17 cellular contexts compared by ENCODE assay signal in the genomic region with DNA sequence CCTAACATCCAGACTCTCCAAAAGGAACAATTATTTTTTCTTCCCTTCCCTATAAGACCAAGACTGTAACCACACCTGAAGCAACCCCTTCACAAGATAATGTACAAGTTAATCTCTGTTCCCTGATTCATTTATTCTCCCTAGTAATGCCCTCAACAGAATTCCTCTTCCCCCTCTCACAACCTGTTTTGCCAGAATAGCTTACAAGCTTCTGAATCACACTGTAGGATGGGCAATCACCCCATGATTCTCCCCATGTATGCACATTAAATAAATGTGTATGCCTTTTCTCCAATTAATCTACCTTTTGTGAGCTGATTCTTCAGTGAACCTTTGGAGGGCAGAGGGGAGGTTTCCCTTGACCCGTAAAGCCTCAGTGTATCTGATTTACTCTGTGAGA. TPM values are rescaled to one million over a fixed set of nuclear protein-coding genes. Genes with fewer than 3 reads are reported as not detected.
A peak's percentile ranks its signal among the peaks of the same experiment; 100 is the strongest.
DNase-seq lines count a peak whose midpoint lies in the region; ATAC-seq, FAIRE-seq and TF ChIP-seq lines count a peak whose summit lies in the region.
"Had no signal": no experiment of that assay in that cellular context is flagged by ENCODE, and none has a peak within 500 bp of the region (broad histone marks: within the 10 kb centered on the region; RNA-seq: fewer than 3 reads in every experiment).

No MANE protein-coding gene starts in this region.

- no peak overlapping the region for H3K14ac ChIP-seq in trophoblast cell (ENCODE audit: low read length)

- peak overlapping the region; percentile 70 for H3K27ac Mint-ChIP-seq in activated T-cell treated with anti-CD3 and anti-CD28 coated beads, Interleukin-2, amount 50 U/mL, for 72 hours
- H3K27ac Mint-ChIP-seq: activated naive CD4-positive, alpha-beta T cell treated with anti-CD3 and anti-CD28 coated beads for 36 hours had no signal

- H3K4me3 ChIP-seq in MG63, result no peak overlapping the region
- no peak overlapping the region for H3K4me3 ChIP-seq in bronchial epithelial cell (ENCODE audit: low read depth, low read length)
- H3K4me3 ChIP-seq in trophoblast cell (ENCODE audit: low read depth, low read length), result no peak overlapping the region
- H3K4me3 ChIP-seq: cardiac muscle cell, uterus had no signal

- DNase-seq in activated T-cell treated with anti-CD3 and anti-CD28 coated beads, Interleukin-2, amount 50 U/mL, for 72 hours, result no peak
- no peak for DNase-seq in activated T-cell treated with anti-CD3 and anti-CD28 coated beads for 4 hours
- peak; percentile 29 for DNase-seq in MG63
- peak; percentile 83 for DNase-seq in bronchial epithelial cell (ENCODE audit: low read depth)
- DNase-seq in trophoblast cell, result peak; percentile 26 to 72
- no peak for DNase-seq in NCI-H1436 treated with DMSO at 0.1 percent for 48 hours (lab: John Stamatoyannopoulos, UW)
- DNase-seq in HK-2 (ENCODE audit: unreplicated experiment), result no peak
- DNase-seq in KG1 (lab: John Stamatoyannopoulos, UW), result no peak
- DNase-seq: activated naive CD4-positive, alpha-beta T cell treated with anti-CD3 and anti-CD28 coated beads for 36 hours; DMS153; NCI-H2107; occipital lobe; small intestine; stimulated activated naive CD8-positive, alpha-beta T cell treated with anti-CD3 and anti-CD28 coated beads, Interleukin-15, Interleukin-2, amounts not matched to agents 100 U/mL and 50 U/mL, for 24 hours; T-helper 9 cell had no signal

- WGBS in trophoblast cell (ENCODE audit: extremely low coverage, insufficient coverage, insufficient read length), result no CpG with 5 or more reads among the region's 1 CpG

- no peak for FAIRE-seq in bronchial epithelial cell (lab: Jason Lieb, UNC)
- FAIRE-seq: small intestine had no signal

- H3K27me3 ChIP-seq in MG63 (no peaks in the 10 kb centered on the region), bronchial epithelial cell (ENCODE audit: control insufficient read depth, insufficient read depth, low read length) (no peaks in the 10 kb centered on the region), trophoblast cell (ENCODE audit: insufficient read depth, low read length) (no peaks in the 10 kb centered on the region)
- H3K27me3 ChIP-seq: cardiac muscle cell, uterus had no signal

- no peaks in the 10 kb centered on the region for H3K9me3 Mint-ChIP-seq in activated T-cell treated with anti-CD3 and anti-CD28 coated beads, Interleukin-2, amount 50 U/mL, for 72 hours
- H3K9me3 Mint-ChIP-seq: activated naive CD4-positive, alpha-beta T cell treated with anti-CD3 and anti-CD28 coated beads for 36 hours had no signal

- ATAC-seq in activated T-cell treated with anti-CD3 and anti-CD28 coated beads, Interleukin-2, amount 50 U/mL, for 72 hours (replicated peaks in 1 of 2), result peak in 1 of 2 donors; percentile 8

- no peak overlapping the region for H2BK12ac ChIP-seq in trophoblast cell (ENCODE audit: low read length)

- TF ChIP-seq CTCF in bronchial epithelial cell (IDR thresholded peaks at IDR 0.05; ENCODE audit: insufficient read depth, low read length, severe bottlenecking), result no peak

- H3K23ac ChIP-seq in trophoblast cell (ENCODE audit: low read length), result no peak overlapping the region

- H3K18ac ChIP-seq in trophoblast cell (ENCODE audit: low read length), result no peak overlapping the region

- H3K4ac ChIP-seq in trophoblast cell (ENCODE audit: low read depth, low read length), result no peak overlapping the region

- no peaks in the 10 kb centered on the region for H3K36me3 Mint-ChIP-seq in activated T-cell treated with anti-CD3 and anti-CD28 coated beads, Interleukin-2, amount 50 U/mL, for 72 hours (ENCODE audit: insufficient read depth in 2 of 2)

- H3K27me3 Mint-ChIP-seq in activated T-cell treated with anti-CD3 and anti-CD28 coated beads, Interleukin-2, amount 50 U/mL, for 72 hours (ENCODE audit: low read depth), result no peaks in the 10 kb centered on the region

- H3K36me3 ChIP-seq in MG63 (no peaks in the 10 kb centered on the region), bronchial epithelial cell (ENCODE audit: control insufficient read depth, insufficient read depth, low read length) (no peaks in the 10 kb centered on the region), trophoblast cell (ENCODE audit: control insufficient read depth in 1 of 2, insufficient read depth in 2 of 2, low read length in 2 of 2) (no peaks in the 10 kb centered on the region)
- H3K36me3 ChIP-seq: cardiac muscle cell, uterus had no signal

- peaks cover 25% of the 10 kb centered on the region for H3K4me1 Mint-ChIP-seq in activated T-cell treated with anti-CD3 and anti-CD28 coated beads, Interleukin-2, amount 50 U/mL, for 72 hours (ENCODE audit: low read depth)

- H3K9me3 ChIP-seq in MG63, result no peaks in the 10 kb centered on the region
- H3K9me3 ChIP-seq in trophoblast cell (ENCODE audit: insufficient read depth, low read depth, low read length), result no peaks in the 10 kb centered on the region
- H3K9me3 ChIP-seq: uterus had no signal

- peak overlapping the region; percentile 38 to 73 for H3K4me3 Mint-ChIP-seq in activated T-cell treated with anti-CD3 and anti-CD28 coated beads, Interleukin-2, amount 50 U/mL, for 72 hours
- H3K4me3 Mint-ChIP-seq: activated naive CD4-positive, alpha-beta T cell treated with anti-CD3 and anti-CD28 coated beads for 36 hours had no signal

- no peak overlapping the region for H2BK120ac ChIP-seq in trophoblast cell (ENCODE audit: insufficient read depth, low read length, poor library complexity)

- no peaks in the 10 kb centered on the region for H3K79me2 ChIP-seq in trophoblast cell (ENCODE audit: control insufficient read depth, insufficient read depth, low read length, poor library complexity)

- no peak overlapping the region for H4K91ac ChIP-seq in trophoblast cell (ENCODE audit: low read depth, low read length)

- H3K27ac ChIP-seq in trophoblast cell (ENCODE audit: low read depth, low read length), result peak overlapping the region; percentile 84
- H3K27ac ChIP-seq: cardiac muscle cell, uterus had no signal

- no peak overlapping the region for H2BK5ac ChIP-seq in trophoblast cell (ENCODE audit: low read depth, low read length, poor library complexity)

- H3K79me1 ChIP-seq in trophoblast cell (ENCODE audit: low read length), result peaks cover 2% of the 10 kb centered on the region

- no peak overlapping the region for H2AFZ ChIP-seq in trophoblast cell (ENCODE audit: insufficient read depth, low read length, poor library complexity)

- H4K12ac ChIP-seq in trophoblast cell (ENCODE audit: low read depth, low read length), result no peak overlapping the region

- no peak overlapping the region for H3K9ac ChIP-seq in trophoblast cell (ENCODE audit: low read length)

- no peak overlapping the region for H3K4me2 ChIP-seq in trophoblast cell (ENCODE audit: low read length)

- H4K8ac ChIP-seq in trophoblast cell (ENCODE audit: low read depth, low read length), result no peak overlapping the region

- no peaks in the 10 kb centered on the region for H3K4me1 ChIP-seq in trophoblast cell (ENCODE audit: control insufficient read depth in 1 of 2, insufficient read depth in 2 of 2, low read length in 2 of 2)
- H3K4me1 ChIP-seq: uterus had no signal

- H2AK5ac ChIP-seq in trophoblast cell (ENCODE audit: low read length), result no peak overlapping the region

RNA-seq across cellular contexts. Expression of a gene that starts 20.9 kb away (rescaled TPM):
- total RNA-seq in activated T-cell treated with anti-CD3 and anti-CD28 coated beads, Interleukin-2, amount 50 U/mL, for 72 hours, result 10 to 100 TPM; 23.7 to 28.0 TPM
- 134 and 137 TPM in 2 replicates for total RNA-seq in MG63 (2014; rRNA removed; shearing (Covaris generic); ENCODE audit: low replicate concordance)
- 94.0 and 184 TPM in 2 replicates for total RNA-seq in bronchial epithelial cell
- 142 and 155 TPM in 2 replicates for polyA plus RNA-seq in trophoblast cell (2013)

Comparison
In these comparisons a context has a peak if more than half of its experiments do, and no peak if none do; other contexts are left out.
1. DNase-seq: peak in MG63 (single experiment), bronchial epithelial cell (single experiment) and trophoblast cell (2 of 2); none in activated T-cell treated with anti-CD3 and anti-CD28 coated beads, Interleukin-2, amount 50 U/mL, for 72 hours (0 of 2), activated T-cell treated with anti-CD3 and anti-CD28 coated beads for 4 hours (single experiment), NCI-H1436 treated with DMSO at 0.1 percent for 48 hours (single experiment), HK-2 (single experiment) and KG1 (single experiment).